23 cellular contexts compared by ENCODE assay signal in the genomic region with DNA sequence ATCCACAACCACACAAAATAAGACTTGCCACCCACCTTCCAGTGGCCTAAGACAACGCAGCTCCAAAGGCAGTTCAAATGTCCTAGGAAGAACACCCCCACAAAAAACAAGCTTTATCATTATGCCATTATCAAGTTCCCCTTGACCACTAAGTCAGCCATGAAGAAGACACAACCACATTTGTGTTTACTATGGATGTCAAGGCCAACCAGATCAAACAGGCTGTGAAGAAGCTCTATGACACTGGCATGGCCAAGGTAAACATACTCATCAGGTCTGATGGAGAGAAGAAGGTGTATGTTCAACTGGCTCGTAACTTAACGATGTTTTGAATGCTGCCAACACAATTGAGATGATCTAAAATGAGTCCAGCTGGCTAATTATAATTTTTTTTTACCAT. TPM values are rescaled to one million over a fixed set of nuclear protein-coding genes. Genes with fewer than 3 reads are reported as not detected.
DNase-seq lines count a peak whose midpoint lies in the region; ATAC-seq and TF ChIP-seq lines count a peak whose summit lies in the region.
"Had no signal": no experiment of that assay in that cellular context is flagged by ENCODE, and none has a peak within 500 bp of the region (broad histone marks: within the 10 kb centered on the region; RNA-seq: fewer than 3 reads in every experiment).

No MANE protein-coding gene starts in this region.

- no peaks in the 10 kb centered on the region for H3K4me1 Mint-ChIP-seq in activated CD4-positive, alpha-beta memory T cell treated with anti-CD3 and anti-CD28 coated beads, Interleukin-2, amount 10 ng/mL, durations not matched to agents 7 days and 5 days
- peaks cover 21% of the 10 kb centered on the region for H3K4me1 Mint-ChIP-seq in activated CD4-positive, alpha-beta memory T cell treated with anti-CD3 and anti-CD28 coated beads for 36 hours (ENCODE audit: low read depth)
- peaks cover 4% of the 10 kb centered on the region for H3K4me1 Mint-ChIP-seq in glutamatergic neuron (ENCODE audit: low read depth, unreplicated experiment)
- peaks cover 16 to 23% (median 18%) of the 10 kb centered on the region in 4 donors for H3K4me1 Mint-ChIP-seq in CD4-positive, alpha-beta memory T cell
- H3K4me1 Mint-ChIP-seq: GM23338 had no signal

- TF ChIP-seq CTCF in glutamatergic neuron (IDR thresholded peaks at IDR 0.05; ENCODE audit: partially characterized antibody, unreplicated experiment), result no peak

- peaks cover 4% of the 10 kb centered on the region for H3K4me1 ChIP-seq in CD4-positive, alpha-beta memory T cell (ENCODE audit: insufficient read depth, low read length)
- H3K4me1 ChIP-seq: HAP-1 had no signal

- no peaks in the 10 kb centered on the region for H3K27me3 ChIP-seq in CD4-positive, alpha-beta memory T cell (ENCODE audit: insufficient read depth, low read length)

- no peak overlapping the region for H3K4me3 ChIP-seq in CD4-positive, alpha-beta memory T cell (ENCODE audit: low read length in 2 of 2)
- H3K4me3 ChIP-seq: GM12878, GM23338, HAP-1 had no signal

- POLR2A ChIA-PET in activated CD4-positive, alpha-beta memory T cell treated with anti-CD3 and anti-CD28 coated beads, Interleukin-2, amount 10 ng/mL, durations not matched to agents 7 days and 5 days (lab: Charles Lee), result no interaction called here
- POLR2A ChIA-PET in activated CD4-positive, alpha-beta memory T cell treated with anti-CD3 and anti-CD28 coated beads for 36 hours (lab: Charles Lee), result no interaction called here
- POLR2A ChIA-PET in CD4-positive, alpha-beta memory T cell (lab: Charles Lee; ENCODE audit: partially characterized antibody), result interaction anchor here (0.6 kb wide), 1 partner anchor 1759 kb away, joined by 5 read pairs; a partner anchor contains a TSS

- H3K9me3 ChIP-seq in CD4-positive, alpha-beta memory T cell (ENCODE audit: control insufficient read depth in 1 of 2, low read length in 2 of 2), result no peaks in the 10 kb centered on the region
- H3K9me3 ChIP-seq: HAP-1, SK-N-SH had no signal

- H3K27ac Mint-ChIP-seq in activated CD4-positive, alpha-beta memory T cell treated with anti-CD3 and anti-CD28 coated beads, Interleukin-2, amount 10 ng/mL, durations not matched to agents 7 days and 5 days, result peak overlapping the region; percentile 14
- no peak overlapping the region for H3K27ac Mint-ChIP-seq in activated CD4-positive, alpha-beta memory T cell treated with anti-CD3 and anti-CD28 coated beads for 36 hours
- H3K27ac Mint-ChIP-seq in glutamatergic neuron (ENCODE audit: unreplicated experiment), result peak overlapping the region; percentile 35
- peak overlapping the region in 1 of 7 donors; percentile 44 for H3K27ac Mint-ChIP-seq in CD4-positive, alpha-beta memory T cell
- H3K27ac Mint-ChIP-seq: GM23338 had no signal

- H3K27ac ChIP-seq in CD4-positive, alpha-beta memory T cell (ENCODE audit: low read depth, low read length), result no peak overlapping the region
- H3K27ac ChIP-seq: KMS-11 had no signal

- H3K36me3 ChIP-seq in CD4-positive, alpha-beta memory T cell (ENCODE audit: insufficient read depth, low read length), result peaks cover 4% of the 10 kb centered on the region

- DNase-seq in activated CD4-positive, alpha-beta memory T cell treated with anti-CD3 and anti-CD28 coated beads, Interleukin-2, amount 10 ng/mL, durations not matched to agents 7 days and 5 days, result no peak
- DNase-seq in activated CD4-positive, alpha-beta memory T cell treated with anti-CD3 and anti-CD28 coated beads for 36 hours, result no peak
- DNase-seq in NCI-H2029 treated with DMSO at 0.1 percent for 48 hours (lab: John Stamatoyannopoulos, UW) (peak; percentile 83), glutamatergic neuron (no peak), Right ventricle myocardium superior (no peak)
- no peak for DNase-seq in effector CD8-positive, alpha-beta T cell (lab: John Stamatoyannopoulos, UW)
- no peak for DNase-seq in CD4-positive, alpha-beta memory T cell
- DNase-seq: AML-193; C1 segment of cervical spinal cord; CD8-positive, alpha-beta memory T cell; DMS79 treated with DMSO at 0.1 percent for 48 hours; IMR-90; NCI-H1105; NCI-H146; NCI-H82; PC-3; SHP77 treated with DMSO at 0.1 percent for 48 hours; SK-N-SH had no signal

- intact Hi-C loops in activated CD4-positive, alpha-beta memory T cell treated with anti-CD3 and anti-CD28 coated beads for 36 hours (cut with micrococcal nuclease), result no loop called here
- intact Hi-C loops in Right ventricle myocardium superior (cut with DNase I), result no loop called here
- intact Hi-C loops in CD4-positive, alpha-beta memory T cell (cut with micrococcal nuclease), result no loop called here

- H3K27me3 Mint-ChIP-seq in activated CD4-positive, alpha-beta memory T cell treated with anti-CD3 and anti-CD28 coated beads, Interleukin-2, amount 10 ng/mL, durations not matched to agents 7 days and 5 days, result no peaks in the 10 kb centered on the region
- H3K27me3 Mint-ChIP-seq in activated CD4-positive, alpha-beta memory T cell treated with anti-CD3 and anti-CD28 coated beads for 36 hours, result no peaks in the 10 kb centered on the region
- peaks cover 11% of the 10 kb centered on the region for H3K27me3 Mint-ChIP-seq in glutamatergic neuron (ENCODE audit: unreplicated experiment)
- no peaks in the 10 kb centered on the region for H3K27me3 Mint-ChIP-seq in CD4-positive, alpha-beta memory T cell
- H3K27me3 Mint-ChIP-seq: CD8-positive, alpha-beta memory T cell had no signal

- ATAC-seq in HG02981 (IDR thresholded peaks at IDR 0.05; ENCODE audit: unreplicated experiment) (no peak), Right ventricle myocardium superior (ENCODE audit: poor library complexity) (no peak)
- ATAC-seq: GM12878, GM23338, PC-3 had no signal

- H3K4me3 Mint-ChIP-seq in activated CD4-positive, alpha-beta memory T cell treated with anti-CD3 and anti-CD28 coated beads, Interleukin-2, amount 10 ng/mL, durations not matched to agents 7 days and 5 days, result no peak overlapping the region
- H3K4me3 Mint-ChIP-seq in activated CD4-positive, alpha-beta memory T cell treated with anti-CD3 and anti-CD28 coated beads for 36 hours, result no peak overlapping the region
- no peak overlapping the region for H3K4me3 Mint-ChIP-seq in glutamatergic neuron (ENCODE audit: unreplicated experiment)
- peak overlapping the region in 1 of 8 donors; percentile 45 for H3K4me3 Mint-ChIP-seq in CD4-positive, alpha-beta memory T cell
- H3K4me3 Mint-ChIP-seq: CD8-positive, alpha-beta memory T cell; GM23338 had no signal

- H3K9me3 Mint-ChIP-seq in activated CD4-positive, alpha-beta memory T cell treated with anti-CD3 and anti-CD28 coated beads, Interleukin-2, amount 10 ng/mL, durations not matched to agents 7 days and 5 days, result peaks cover 10% of the 10 kb centered on the region
- H3K9me3 Mint-ChIP-seq in activated CD4-positive, alpha-beta memory T cell treated with anti-CD3 and anti-CD28 coated beads for 36 hours, result peaks cover 3% of the 10 kb centered on the region
- peaks cover 11% of the 10 kb centered on the region for H3K9me3 Mint-ChIP-seq in glutamatergic neuron (ENCODE audit: unreplicated experiment)
- H3K9me3 Mint-ChIP-seq in CD4-positive, alpha-beta memory T cell, result peaks cover 0 to 16% (median 4%) of the 10 kb centered on the region in 8 donors
- H3K9me3 Mint-ChIP-seq: CD8-positive, alpha-beta memory T cell had no signal

- CTCF ChIA-PET in activated CD4-positive, alpha-beta memory T cell treated with anti-CD3 and anti-CD28 coated beads, Interleukin-2, amount 10 ng/mL, durations not matched to agents 7 days and 5 days (lab: Charles Lee), result interaction anchor here (0.6 kb wide), 1 partner anchor 10 kb away, joined by 3 read pairs; no protein-coding TSS in a partner anchor
- CTCF ChIA-PET in activated CD4-positive, alpha-beta memory T cell treated with anti-CD3 and anti-CD28 coated beads for 36 hours (lab: Charles Lee), result no interaction called here
- CTCF ChIA-PET in CD4-positive, alpha-beta memory T cell (lab: Charles Lee; ENCODE audit: partially characterized antibody), result interaction anchor here (1.0 to 1.6 kb wide), 2 partner anchors 9 to 14 kb away, joined by 3 to 4 read pairs; no protein-coding TSS in a partner anchor

- H3K36me3 Mint-ChIP-seq in activated CD4-positive, alpha-beta memory T cell treated with anti-CD3 and anti-CD28 coated beads, Interleukin-2, amount 10 ng/mL, durations not matched to agents 7 days and 5 days (ENCODE audit: low read depth), result peaks cover 39% of the 10 kb centered on the region
- peaks cover 34% of the 10 kb centered on the region for H3K36me3 Mint-ChIP-seq in activated CD4-positive, alpha-beta memory T cell treated with anti-CD3 and anti-CD28 coated beads for 36 hours
- peaks cover 21% of the 10 kb centered on the region for H3K36me3 Mint-ChIP-seq in glutamatergic neuron (ENCODE audit: unreplicated experiment)
- peaks cover 35 to 39% of the 10 kb centered on the region in 2 donors for H3K36me3 Mint-ChIP-seq in CD4-positive, alpha-beta memory T cell

RNA-seq across cellular contexts. Expression of a gene that starts 26.1 kb away (rescaled TPM):
- total RNA-seq in activated CD4-positive, alpha-beta memory T cell treated with anti-CD3 and anti-CD28 coated beads, Interleukin-2, amount 10 ng/mL, durations not matched to agents 7 days and 5 days, result 10 to 100 TPM; 71.2 to 74.5 TPM
- 10 to 100 TPM; 90.6 to 95.9 TPM for total RNA-seq in activated CD4-positive, alpha-beta memory T cell treated with anti-CD3 and anti-CD28 coated beads for 36 hours
- total RNA-seq in glutamatergic neuron (ENCODE audit: unreplicated experiment) (311 TPM), Right ventricle myocardium superior (57.9 TPM)
- 10 to 100 TPM; 91.7 to 95.5 TPM for total RNA-seq in CD4-positive, alpha-beta memory T cell
- 10 to 100 TPM; 19.6 to 45.8 TPM for polyA plus RNA-seq in CD4-positive, alpha-beta memory T cell
